Comparison of ENCODE assay signal across 22 cellular contexts in the genomic region with DNA sequence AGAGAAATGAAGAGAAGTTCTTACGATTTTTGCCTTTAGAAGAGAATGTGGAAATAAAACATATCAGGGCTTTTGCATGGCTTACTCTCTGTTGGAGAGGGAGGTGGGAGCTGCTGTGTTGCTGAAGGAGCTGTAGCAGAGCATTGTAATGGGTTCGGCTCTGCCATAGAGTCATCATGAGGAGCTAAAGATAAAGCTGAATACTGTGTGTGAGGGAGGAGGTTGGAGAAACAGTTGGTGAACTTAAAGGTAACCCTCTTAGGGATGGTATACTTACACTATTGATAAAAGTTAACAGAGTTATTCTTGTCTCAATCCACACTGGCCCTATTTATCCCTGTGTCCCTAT. TPM values are rescaled to one million over a fixed set of nuclear protein-coding genes. Genes with fewer than 3 reads are reported as not detected.
DNase-seq lines count a peak whose midpoint lies in the region; ATAC-seq and TF ChIP-seq lines count a peak whose summit lies in the region.
"Had no signal": no experiment of that assay in that cellular context is flagged by ENCODE, and none has a peak within 500 bp of the region (broad histone marks: within the 10 kb centered on the region; RNA-seq: fewer than 3 reads in every experiment).

No MANE protein-coding gene starts in this region.

- H3K36me3 ChIP-seq in right lobe of liver, result peaks cover 0 to 9% (median 0%) of the 10 kb centered on the region in 4 donors

- no peak overlapping the region for H3K4me3 ChIP-seq in right lobe of liver
- H3K4me3 ChIP-seq: BLaER1, GM23248, stomach had no signal

- intact Hi-C loops in natural killer cell (cut with micrococcal nuclease), result no loop called here
- intact Hi-C loops in right lobe of liver (cut with DNase I), result no loop called here

- no peak for TF ChIP-seq POLR2A in right lobe of liver (IDR thresholded peaks at IDR 0.05)

- peak in 1 of 2 donors; percentile 9 for ATAC-seq in natural killer cell treated with Interleukin-12 subunit alpha and Interleukin-12 subunit beta and Interleukin-15 and Interleukin-18, amount 100 ng/mL, for 72 hours
- ATAC-seq in natural killer cell (no peak), GM19463 (IDR thresholded peaks at IDR 0.05; ENCODE audit: unreplicated experiment) (no peak), right lobe of liver (no peak)
- no peak for ATAC-seq in central memory CD8-positive, alpha-beta T cell (replicated peaks; ENCODE audit: extremely low read depth, poor library complexity, severe bottlenecking)

- H3K27ac Mint-ChIP-seq in natural killer cell treated with Interleukin-12 subunit alpha and Interleukin-12 subunit beta and Interleukin-15 and Interleukin-18, amount 100 ng/mL, for 72 hours, result peak overlapping the region; percentile 6 to 64
- H3K27ac Mint-ChIP-seq in natural killer cell, result peak overlapping the region in 1 of 2 donors; percentile 1
- peak overlapping the region; percentile 10 for H3K27ac Mint-ChIP-seq in central memory CD8-positive, alpha-beta T cell (ENCODE audit: low read depth)
- H3K27ac Mint-ChIP-seq: activated CD4-positive, alpha-beta T cell treated with anti-CD3 and anti-CD28 coated beads, Interleukin-2, amount 10 ng/mL, durations not matched to agents 7 days and 5 days had no signal

- H3K4me1 Mint-ChIP-seq in natural killer cell treated with Interleukin-12 subunit alpha and Interleukin-12 subunit beta and Interleukin-15 and Interleukin-18, amount 100 ng/mL, for 72 hours (ENCODE audit: low read depth in 2 of 2), result peaks cover 34 to 64% of the 10 kb centered on the region in 2 donors
- H3K4me1 Mint-ChIP-seq in natural killer cell, result peaks cover 52 to 55% of the 10 kb centered on the region in 2 donors
- peaks cover 45% of the 10 kb centered on the region for H3K4me1 Mint-ChIP-seq in central memory CD8-positive, alpha-beta T cell

- DNase-seq in natural killer cell treated with Interleukin-12 subunit alpha and Interleukin-12 subunit beta and Interleukin-15 and Interleukin-18, amount 100 ng/mL, for 72 hours (ENCODE audit: low spot score), result no peak
- DNase-seq in natural killer cell (no peak), SKM-1 treated with dmso at 0.1 percent for 144 hours (lab: John Stamatoyannopoulos, UW; ENCODE audit: unreplicated experiment) (no peak), right lobe of liver (no peak)
- no peak for DNase-seq in central memory CD8-positive, alpha-beta T cell (ENCODE audit: low spot score in 2 of 2)
- DNase-seq in activated CD4-positive, alpha-beta T cell treated with anti-CD3 and anti-CD28 coated beads, Interleukin-2, amount 50 U/mL, for 4 hours, result no peak
- DNase-seq: activated CD4-positive, alpha-beta T cell treated with anti-CD3 and anti-CD28 coated beads, Interleukin-2, amount 10 ng/mL, durations not matched to agents 7 days and 5 days; Caco-2; GM23248; NCI-H1105 treated with DMSO at 0.1 percent for 48 hours; NCI-H2081 treated with DMSO at 0.1 percent for 48 hours; OCI-M1; retina; SHP77 treated with DMSO at 0.1 percent for 48 hours; stimulated activated CD4-positive, alpha-beta T cell treated with anti-CD3 and anti-CD28 coated beads, Interleukin-12 subunit alpha, Interleukin-12 subunit beta, amount 100 ng/mL, for 4 hours; stimulated activated CD4-positive, alpha-beta T cell treated with anti-CD3 and anti-CD28 coated beads, Interleukin-4, amount 100 ng/mL, for 4 hours; stomach; trophoblast cell had no signal

- no peaks in the 10 kb centered on the region for H3K9me3 Mint-ChIP-seq in natural killer cell treated with Interleukin-12 subunit alpha and Interleukin-12 subunit beta and Interleukin-15 and Interleukin-18, amount 100 ng/mL, for 72 hours
- H3K9me3 Mint-ChIP-seq in natural killer cell, result no peaks in the 10 kb centered on the region
- no peaks in the 10 kb centered on the region for H3K9me3 Mint-ChIP-seq in central memory CD8-positive, alpha-beta T cell
- H3K9me3 Mint-ChIP-seq: activated CD4-positive, alpha-beta T cell treated with anti-CD3 and anti-CD28 coated beads, Interleukin-2, amount 10 ng/mL, durations not matched to agents 7 days and 5 days had no signal

- H3K4me1 ChIP-seq in right lobe of liver, result peaks cover 0 to 50% (median 13%) of the 10 kb centered on the region in 4 donors
- H3K4me1 ChIP-seq: BLaER1 had no signal

- TF ChIP-seq CTCF in natural killer cell (IDR thresholded peaks at IDR 0.05), result no peak
- no peak for TF ChIP-seq CTCF in right lobe of liver (IDR thresholded peaks at IDR 0.05)

- H3K4me3 Mint-ChIP-seq in natural killer cell treated with Interleukin-12 subunit alpha and Interleukin-12 subunit beta and Interleukin-15 and Interleukin-18, amount 100 ng/mL, for 72 hours, result peak overlapping the region; percentile 52
- no peak overlapping the region for H3K4me3 Mint-ChIP-seq in natural killer cell
- no peak overlapping the region for H3K4me3 Mint-ChIP-seq in central memory CD8-positive, alpha-beta T cell
- H3K4me3 Mint-ChIP-seq: activated CD4-positive, alpha-beta T cell treated with anti-CD3 and anti-CD28 coated beads, Interleukin-2, amount 10 ng/mL, durations not matched to agents 7 days and 5 days had no signal

- H3K27me3 Mint-ChIP-seq in natural killer cell treated with Interleukin-12 subunit alpha and Interleukin-12 subunit beta and Interleukin-15 and Interleukin-18, amount 100 ng/mL, for 72 hours, result no peaks in the 10 kb centered on the region
- H3K27me3 Mint-ChIP-seq in natural killer cell (ENCODE audit: low read depth in 2 of 2), result no peaks in the 10 kb centered on the region
- H3K27me3 Mint-ChIP-seq in central memory CD8-positive, alpha-beta T cell, result no peaks in the 10 kb centered on the region
- H3K27me3 Mint-ChIP-seq: activated CD4-positive, alpha-beta T cell treated with anti-CD3 and anti-CD28 coated beads, Interleukin-2, amount 10 ng/mL, durations not matched to agents 7 days and 5 days had no signal

- 79% methylated on average over 2 of the region's 2 CpGs for WGBS in right lobe of liver (ENCODE audit: insufficient coverage, low coverage, low lambda C conversion rate, missing lambda C conversion rate)

- H3K9me3 ChIP-seq in right lobe of liver, result no peaks in the 10 kb centered on the region
- H3K9me3 ChIP-seq: BLaER1, Caco-2, neutrophil, stomach had no signal

- H3K27me3 ChIP-seq in layer of hippocampus (ENCODE audit: control insufficient read depth, insufficient read depth, low read length) (no peaks in the 10 kb centered on the region), right lobe of liver (no peaks in the 10 kb centered on the region)
- H3K27me3 ChIP-seq: BLaER1, neutrophil, stomach had no signal

- peaks cover 20% of the 10 kb centered on the region for H3K36me3 Mint-ChIP-seq in natural killer cell treated with Interleukin-12 subunit alpha and Interleukin-12 subunit beta and Interleukin-15 and Interleukin-18, amount 100 ng/mL, for 72 hours
- H3K36me3 Mint-ChIP-seq in natural killer cell, result no peaks in the 10 kb centered on the region
- H3K36me3 Mint-ChIP-seq in central memory CD8-positive, alpha-beta T cell (ENCODE audit: insufficient read depth), result peaks cover 12% of the 10 kb centered on the region

- H3K27ac ChIP-seq in layer of hippocampus (ENCODE audit: low read depth, low read length) (peak overlapping the region; percentile 9), right lobe of liver (no peak overlapping the region)
- H3K27ac ChIP-seq: BLaER1, GM23248, neutrophil had no signal

RNA-seq across cellular contexts. Expression of a gene that starts 34.8 kb away (rescaled TPM):
- 10 to 100 TPM; 80.9 to 95.9 TPM for total RNA-seq in natural killer cell treated with Interleukin-12 subunit alpha and Interleukin-12 subunit beta and Interleukin-15 and Interleukin-18, amount 100 ng/mL, for 72 hours
- total RNA-seq in natural killer cell (10 to 100 TPM; 59.1 to 75.6 (median 67.6) TPM), right lobe of liver (10 to 100 TPM; 16.3 to 41.8 (median 28.8) TPM)
